ENCODE assay signal across 9 cellular contexts in the genomic region with DNA sequence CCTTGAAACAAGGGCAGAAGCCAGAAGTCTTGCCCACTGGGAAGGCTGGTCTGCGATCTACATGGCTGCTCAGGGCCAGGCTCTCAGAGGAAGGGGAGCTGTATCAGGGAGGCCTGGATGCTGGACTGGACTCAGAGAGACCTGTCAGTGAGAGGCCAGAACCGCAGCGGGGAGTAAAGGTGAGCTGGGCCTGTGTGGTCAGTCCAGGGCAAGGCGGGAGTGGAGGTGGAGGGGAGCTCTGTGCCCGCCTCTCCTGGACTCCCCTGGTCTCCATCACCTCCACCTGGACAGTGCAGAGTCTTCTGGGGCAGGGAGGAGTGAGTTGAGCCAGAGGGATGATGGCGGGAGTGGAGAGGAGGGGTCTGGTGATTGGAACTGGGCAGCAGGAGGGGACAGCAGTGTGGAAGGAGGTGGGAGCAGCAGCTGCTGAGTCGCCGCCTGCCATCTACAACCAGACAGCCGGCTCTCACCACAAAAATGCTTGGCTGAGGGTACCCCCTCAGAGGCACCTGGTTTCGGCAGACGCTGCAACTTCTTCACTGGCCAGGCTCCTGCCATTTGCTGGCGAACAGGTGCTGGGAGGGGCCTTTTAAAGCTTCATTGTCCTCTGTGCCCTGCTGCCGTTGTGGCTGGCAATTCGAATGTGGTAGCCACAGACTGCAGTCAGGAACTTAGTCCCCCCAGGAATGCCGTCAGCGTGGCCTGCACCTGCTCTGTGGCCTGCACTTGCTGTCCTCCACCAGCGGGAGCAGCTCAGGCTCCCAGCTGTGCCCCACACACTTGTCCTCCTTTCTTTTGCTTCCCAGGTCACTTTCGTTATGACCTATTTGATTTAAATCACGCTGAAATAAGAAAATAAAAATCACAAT. TPM values are rescaled to one million over a fixed set of nuclear protein-coding genes. Genes with fewer than 3 reads are reported as not detected.
DNase-seq lines count a peak whose midpoint lies in the region; ATAC-seq and TF ChIP-seq lines count a peak whose summit lies in the region.
"Had no signal": no experiment of that assay in that cellular context is flagged by ENCODE, and none has a peak within 500 bp of the region (broad histone marks: within the 10 kb centered on the region; RNA-seq: fewer than 3 reads in every experiment).

No MANE protein-coding gene starts in this region.

- intact Hi-C loops in OCI-LY7 (cut with micrococcal nuclease; ENCODE audit: unreplicated experiment) = no loop called here
- intact Hi-C loops in psoas muscle (cut with DNase I) = no loop called here
- intact Hi-C loops in sciatic nerve (cut with DNase I) = no loop called here

- TF ChIP-seq CTCF in GM10266 (IDR thresholded peaks at IDR 0.05; ENCODE audit: control insufficient read depth, insufficient read depth, low read depth, missing control alignments) (peak; percentile 30), OCI-LY7 (conservative IDR thresholded peaks at IDR 0.05; ENCODE audit: low read length) (0 out of 2 replicates have a peak, but pooled peaks have one; percentile 32), fibroblast of the aortic adventitia (IDR thresholded peaks at IDR 0.05; ENCODE audit: insufficient read depth, low read length) (peak; percentile 24), psoas muscle (IDR thresholded peaks at IDR 0.05) (peak; percentile 54)

- peak overlapping the region; percentile 22 for H3K4me3 ChIP-seq in OCI-LY7 (ENCODE audit: low read depth, low read length, poor library complexity, severe bottlenecking)
- no peak overlapping the region for H3K4me3 ChIP-seq in fibroblast of the aortic adventitia (ENCODE audit: low read depth, low read length)
- peak overlapping the region; percentile 51 for H3K4me3 ChIP-seq in psoas muscle
- H3K4me3 ChIP-seq in MG63 = no peak overlapping the region

- peak overlapping the region; percentile 60 for H2AFZ ChIP-seq in OCI-LY7 (ENCODE audit: low read length)

- DNase-seq in GM10266 (ENCODE audit: extremely low spot score) (no peak), OCI-LY7 (ENCODE audit: low spot score) (peak; percentile 59), fibroblast of the aortic adventitia (ENCODE audit: low read depth) (no peak), psoas muscle (peak; percentile 76 to 85), D341Med (ENCODE audit: low spot score) (no peak), sciatic nerve (ENCODE audit: low spot score) (no peak), MG63 (no peak)

- ATAC-seq in psoas muscle = peak; percentile 67 to 77 (median 74)
- no peak for ATAC-seq in sciatic nerve
- no peak for ATAC-seq in HG03439 (IDR thresholded peaks at IDR 0.05; ENCODE audit: unreplicated experiment)

- H3K27ac ChIP-seq in OCI-LY7 (ENCODE audit: low read depth, low read length, poor library complexity, severe bottlenecking) (no peak overlapping the region), psoas muscle (peak overlapping the region; percentile 94)

- H3K4me1 ChIP-seq in OCI-LY7 (ENCODE audit: insufficient read depth, low read length, poor library complexity, severe bottlenecking) (peaks cover 80% of the 10 kb centered on the region), psoas muscle (peaks cover 80% of the 10 kb centered on the region)

- H3K4me2 ChIP-seq in OCI-LY7 (ENCODE audit: low read length) = peak overlapping the region; percentile 61

- H3K9me2 ChIP-seq in OCI-LY7 (ENCODE audit: insufficient read depth, low read length) = no peaks in the 10 kb centered on the region

- no TSS peak for BruUV-seq in OCI-LY7 (replicated peaks; lab: Mats Ljungman, UMichigan)

- CTCF ChIA-PET in OCI-LY7 (lab: Charles Lee; ENCODE audit: unreplicated experiment) = interaction anchor here (1.2 kb wide), 1 partner anchor 30 kb away, joined by 5 read pairs; no protein-coding TSS in a partner anchor

- no peaks in the 10 kb centered on the region for H3K79me2 ChIP-seq in OCI-LY7 (ENCODE audit: insufficient read depth, low read depth, low read length)

- H3K9me3 ChIP-seq in OCI-LY7 (ENCODE audit: low read length) = no peaks in the 10 kb centered on the region
- no peaks in the 10 kb centered on the region for H3K9me3 ChIP-seq in psoas muscle
- no peaks in the 10 kb centered on the region for H3K9me3 ChIP-seq in MG63

- H3K27me3 ChIP-seq in psoas muscle (ENCODE audit: insufficient read depth in 3 of 3, low read length in 2 of 3) = no peaks in the 10 kb centered on the region
- no peaks in the 10 kb centered on the region for H3K27me3 ChIP-seq in MG63

- WGBS in psoas muscle, 3 donors = 39 to 49% (median 42%) methylated on average over 19 of the region's 19 CpGs

- POLR2A ChIA-PET in OCI-LY7 (lab: Charles Lee) = interaction anchor here (0.7 to 2.2 kb wide), 8 partner anchors 9 to 38 kb away, joined by 3 to 9 read pairs (median 4); a partner anchor contains a TSS

- no peaks in the 10 kb centered on the region for H3K36me3 ChIP-seq in OCI-LY7 (ENCODE audit: insufficient read depth, low read length)
- H3K36me3 ChIP-seq in psoas muscle (ENCODE audit: insufficient read depth in 1 of 2, low read depth in 1 of 2) = no peaks in the 10 kb centered on the region
- H3K36me3 ChIP-seq in MG63 = no peaks in the 10 kb centered on the region

- H4K20me1 ChIP-seq in OCI-LY7 (ENCODE audit: insufficient read depth, low read length) = no peaks in the 10 kb centered on the region

RNA-seq across cellular contexts. Expression of a gene that starts 3.5 kb away (rescaled TPM):
- total RNA-seq in OCI-LY7 (2014; rRNA removed; shearing (Covaris generic)) = 1.9 and 2.6 TPM in 2 replicates
- 2.7 and 5.3 TPM in 2 replicates for total RNA-seq in OCI-LY7 (2022)
- total RNA-seq in fibroblast of the aortic adventitia (ENCODE audit: low replicate concordance) = 1.9 and 3.8 TPM in 2 replicates
- 10 to 100 TPM; 15.2 to 44.0 (median 30.5) TPM for total RNA-seq in psoas muscle
- 10 to 100 TPM; 11.1 to 18.9 (median 17.0) TPM for polyA plus RNA-seq in psoas muscle
- total RNA-seq in sciatic nerve = 63.7 TPM
- 0.15 and 0.26 TPM in 2 replicates for total RNA-seq in MG63 (2014; rRNA removed; shearing (Covaris generic); ENCODE audit: low replicate concordance)

RNA-seq across cellular contexts. Expression of a gene that starts 15.5 kb away (rescaled TPM):
- total RNA-seq in OCI-LY7 (2014; rRNA removed; shearing (Covaris generic)) = 0.08 and 0.09 TPM in 2 replicates
- total RNA-seq in OCI-LY7 (2022) (not detected in 2 replicates), fibroblast of the aortic adventitia (ENCODE audit: low replicate concordance) (17.3 and 73.8 TPM in 2 replicates), psoas muscle (10 to 100 TPM; 28.2 to 37.4 (median 36.8) TPM), sciatic nerve (190 TPM)
- polyA plus RNA-seq in psoas muscle = 100 to 1,000 TPM in 1 of 3 donors, 10 to 100 TPM in 2; 53.6 to 102 (median 79.3) TPM
- 0.44 and 3.5 TPM in 2 replicates for total RNA-seq in MG63 (2014; rRNA removed; shearing (Covaris generic); ENCODE audit: low replicate concordance)

RNA-seq across cellular contexts. Expression of a gene that starts 37.6 kb away (rescaled TPM):
- total RNA-seq in OCI-LY7 (2014; rRNA removed; shearing (Covaris generic)) = 46.6 and 50.6 TPM in 2 replicates
- total RNA-seq in OCI-LY7 (2022) (33.3 and 36.6 TPM in 2 replicates), fibroblast of the aortic adventitia (ENCODE audit: low replicate concordance) (4.4 and 16.6 TPM in 2 replicates), psoas muscle (10 to 100 TPM; 11.2 to 15.9 (median 14.3) TPM), sciatic nerve (24.9 TPM)
- polyA plus RNA-seq in psoas muscle = 10 to 100 TPM in 1 of 3 donors, 1 to 10 TPM in 2; 5.9 to 12.8 (median 8.1) TPM
- total RNA-seq in MG63 (2014; rRNA removed; shearing (Covaris generic); ENCODE audit: low replicate concordance) = 10.9 and 15.5 TPM in 2 replicates

RNA-seq across cellular contexts. Expression of a gene that starts 52.0 kb away (rescaled TPM):
- total RNA-seq in OCI-LY7 (2014; rRNA removed; shearing (Covaris generic)) = not detected in 2 replicates
- total RNA-seq in OCI-LY7 (2022) (not detected in 2 replicates), fibroblast of the aortic adventitia (ENCODE audit: low replicate concordance) (not detected in 2 replicates), psoas muscle (not detected), sciatic nerve (not detected)
- polyA plus RNA-seq in psoas muscle = not detected
- total RNA-seq in MG63 (2014; rRNA removed; shearing (Covaris generic); ENCODE audit: low replicate concordance) = not detected in 2 replicates
- total RNA-seq: urinary bladder had no signal
- polyA plus RNA-seq: urinary bladder had no signal

Comparison
In these comparisons a context has a peak if more than half of its experiments do, and no peak if none do; other contexts are left out.
1. DNase-seq: peak in OCI-LY7 (single experiment) and psoas muscle (2 of 2); none in GM10266 (single experiment), fibroblast of the aortic adventitia (single experiment), D341Med (single experiment), sciatic nerve (single experiment) and MG63 (single experiment).
2. H3K4me3 ChIP-seq: peak in OCI-LY7 (single experiment) and psoas muscle (single experiment); none in fibroblast of the aortic adventitia (single experiment) and MG63 (single experiment).
3. ATAC-seq: peak in psoas muscle (4 of 4); none in sciatic nerve (single experiment) and HG03439 (single experiment).
4. Peak in every context shown above with its lines, with median percentiles within 50 percentile points of each other: CTCF ChIP-seq.